ENCODE assay signal across 24 cellular contexts in genomic region chr6:28995093-28995650, GRCh38. TPM values are rescaled to one million over a fixed set of nuclear protein-coding genes. Genes with fewer than 3 reads are reported as not detected.
"Had no signal": no experiment of that assay in that cellular context is flagged by ENCODE, and none has a peak within 500 bp of the region (broad histone marks: within the 10 kb centered on the region; RNA-seq: fewer than 3 reads in every experiment).

No MANE protein-coding gene starts in this region.

- DNase-seq: Karpas-422, KG1, MG63, NCI-H1092, NCI-H1105 treated with DMSO at 0.1 percent for 48 hours, NCI-H1417 treated with DMSO at 0.1 percent for 48 hours, NCI-H146, NCI-H1694 treated with DMSO at 0.1 percent for 48 hours, NCI-H1930, NCI-H2081, NCI-H2107, NCI-H226, NCI-H446, NCI-H510A, NCI-H524 treated with DMSO at 0.1 percent for 48 hours, NCI-H69, NCI-H774, Right ventricle myocardium superior, RPMI8226, SIG-M5 had no signal

- FAIRE-seq: RCC 7860 had no signal

- H3K27ac ChIP-seq: SJSA1, SK-N-MC had no signal

- H3K36me3 ChIP-seq: MG63, SJSA1 had no signal

- H3K4me1 ChIP-seq: SJSA1 had no signal

- H3K9me3 ChIP-seq: MG63, SJSA1 had no signal

- H3K4me3 ChIP-seq: MG63, SJSA1, SK-N-MC had no signal

- H3K27me3 ChIP-seq: MG63, SJSA1 had no signal

RNA-seq across cellular contexts. Expression of gene ZNF311, which starts 9.9 kb away (rescaled TPM):
- total RNA-seq: SJSA1 had no signal

RNA-seq across cellular contexts. Expression of gene OR2W1, which starts 49.8 kb away (rescaled TPM):
- total RNA-seq: HT1080, Right ventricle myocardium superior, SJSA1 had no signal
